8 cellular contexts compared by ENCODE assay signal in the genomic region with DNA sequence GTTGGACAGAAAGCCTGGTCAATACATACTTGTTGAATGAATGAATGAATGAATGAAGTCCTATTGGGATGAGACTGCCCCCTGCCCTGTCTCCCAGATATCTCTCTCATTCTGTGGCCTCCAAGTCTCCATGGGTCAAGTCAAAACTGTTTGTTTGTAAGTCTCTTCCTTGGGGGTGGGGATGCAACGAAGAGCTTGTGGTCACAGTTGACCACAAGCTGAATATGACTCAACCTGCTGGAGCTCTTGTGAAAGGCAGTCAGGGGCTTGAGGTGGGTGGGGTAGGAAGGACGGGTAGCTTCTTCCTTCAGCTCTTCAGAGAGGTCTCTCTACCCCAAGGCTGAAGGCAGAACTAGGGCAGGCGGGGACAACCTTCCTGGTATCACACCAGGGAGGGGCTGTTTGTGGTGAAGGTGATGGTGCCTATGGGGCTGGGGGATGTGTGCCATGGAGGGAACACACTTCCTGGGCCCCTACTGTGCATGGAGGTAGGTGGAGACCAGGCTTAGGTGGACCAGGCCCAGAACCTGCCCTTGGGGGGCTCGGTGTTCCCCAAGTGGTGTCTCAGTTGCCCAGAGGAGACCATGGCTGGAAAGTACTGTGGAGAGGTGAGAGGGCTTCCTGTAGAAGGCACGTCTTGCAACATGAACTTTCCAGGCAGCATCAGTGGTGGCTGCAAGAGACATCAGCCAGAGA. TPM values are rescaled to one million over a fixed set of nuclear protein-coding genes. Genes with fewer than 3 reads are reported as not detected.
A peak's percentile ranks its signal among the peaks of the same experiment; 100 is the strongest.
DNase-seq lines count a peak whose midpoint lies in the region; ATAC-seq, FAIRE-seq and TF ChIP-seq lines count a peak whose summit lies in the region.

No MANE protein-coding gene starts in this region.

- peak overlapping the region; percentile 89 for H3K4me3 Mint-ChIP-seq in T-helper 17 cell

- H3K27me3 ChIP-seq in lung (ENCODE audit: control insufficient read depth, insufficient read depth): no peaks in the 10 kb centered on the region

- H3K4me3 ChIP-seq in astrocyte of the cerebellum (ENCODE audit: low read depth, low read length) (no peak overlapping the region), lung (no peak overlapping the region)

- peak overlapping the region; percentile 97 for H3K27ac Mint-ChIP-seq in T-helper 17 cell

- no peak for TF ChIP-seq CTCF in astrocyte of the cerebellum (IDR thresholded peaks at IDR 0.05; ENCODE audit: low read depth, low read length, missing control alignments)
- no peak for TF ChIP-seq CTCF in lung (IDR thresholded peaks at IDR 0.05; ENCODE audit: control extremely low read depth, extremely low read depth)

- peak overlapping the region in 1 of 2 donors; percentile 83 for H3K27ac ChIP-seq in lung (ENCODE audit: low read depth in 1 of 2, low read length in 1 of 2)

- H3K4me1 Mint-ChIP-seq in T-helper 17 cell: peaks cover 52% of the 10 kb centered on the region

- peaks cover 5% of the 10 kb centered on the region for H3K36me3 Mint-ChIP-seq in T-helper 17 cell (ENCODE audit: low read depth)

- H3K4me1 ChIP-seq in lung (ENCODE audit: control insufficient read depth in 2 of 2, insufficient read depth in 2 of 2, low read length in 2 of 2): peaks cover 0 to 4% of the 10 kb centered on the region in 2 donors

- WGBS in lung, 2 donors: 28 to 47% methylated on average over 5 of the region's 5 CpGs

- peak; percentile 22 to 57 (median 40) for DNase-seq in T-helper 17 cell
- peak; percentile 85 for DNase-seq in astrocyte of the cerebellum (ENCODE audit: low read depth)
- DNase-seq in lung (ENCODE audit: low spot score): peak; percentile 66
- peak; percentile 80 for DNase-seq in urothelium cell line (ENCODE audit: low spot score)
- DNase-seq in HPDE6-E6E7 (ENCODE audit: extremely low spot score): no peak

- peak; percentile 62 for ATAC-seq in GM18868 (IDR thresholded peaks at IDR 0.05; ENCODE audit: unreplicated experiment)
- peak; percentile 56 for ATAC-seq in HG03196 (IDR thresholded peaks at IDR 0.05; ENCODE audit: unreplicated experiment)
- ATAC-seq in T-helper 17 cell: peak; percentile 82
- ATAC-seq in lung (ENCODE audit: insufficient read depth, low FRiP score): peak; percentile 45
- no peak for ATAC-seq in HG03039 (IDR thresholded peaks at IDR 0.05; ENCODE audit: unreplicated experiment)

- in situ Hi-C loops in astrocyte of the cerebellum (cut with HindIII; ENCODE audit: low sequenced_read_pairs): no loop called here

- H3K9me3 ChIP-seq in T-helper 17 cell (ENCODE audit: control insufficient read depth, low read length, poor library complexity, severe bottlenecking): no peaks in the 10 kb centered on the region
- H3K9me3 ChIP-seq in lung (ENCODE audit: control insufficient read depth in 2 of 2, insufficient read depth in 1 of 2, low read length in 1 of 2): peaks cover 0 to 3% of the 10 kb centered on the region in 2 donors

- no peaks in the 10 kb centered on the region for H3K27me3 Mint-ChIP-seq in T-helper 17 cell

- H3K36me3 ChIP-seq in lung (ENCODE audit: control insufficient read depth in 2 of 2, insufficient read depth in 2 of 2, low read length in 2 of 2): no peaks in the 10 kb centered on the region

- FAIRE-seq in urothelium cell line (lab: Jason Lieb, UNC): no peak

RNA-seq across cellular contexts. Expression of a gene that starts 8.0 kb away (rescaled TPM):
- 100 to 1,000 TPM; 270 to 305 TPM for total RNA-seq in T-helper 17 cell
- total RNA-seq in lung: 100 to 1,000 TPM in 1 of 2 donors, 10 to 100 TPM in 1; 23.4 to 100 TPM
- 100 to 1,000 TPM in 1 of 2 donors, 10 to 100 TPM in 1; 46.1 to 127 TPM for polyA plus RNA-seq in lung

RNA-seq across cellular contexts. Expression of a gene that starts 41.3 kb away (rescaled TPM):
- total RNA-seq in T-helper 17 cell (10 to 100 TPM; 24.0 to 33.1 TPM), lung (10 to 100 TPM; 13.1 to 44.1 TPM)
- polyA plus RNA-seq in lung: 10 to 100 TPM in 1 of 2 donors, 1 to 10 TPM in 1; 9.1 to 17.5 TPM

RNA-seq across cellular contexts. Expression of a gene that starts 55.2 kb away (rescaled TPM):
- total RNA-seq in T-helper 17 cell (10 to 100 TPM; 45.1 to 46.2 TPM), lung (10 to 100 TPM; 17.7 to 35.7 TPM)
- 10 to 100 TPM; 26.2 to 32.8 TPM for polyA plus RNA-seq in lung
